8 cellular contexts compared by ENCODE assay signal in the genomic region with DNA sequence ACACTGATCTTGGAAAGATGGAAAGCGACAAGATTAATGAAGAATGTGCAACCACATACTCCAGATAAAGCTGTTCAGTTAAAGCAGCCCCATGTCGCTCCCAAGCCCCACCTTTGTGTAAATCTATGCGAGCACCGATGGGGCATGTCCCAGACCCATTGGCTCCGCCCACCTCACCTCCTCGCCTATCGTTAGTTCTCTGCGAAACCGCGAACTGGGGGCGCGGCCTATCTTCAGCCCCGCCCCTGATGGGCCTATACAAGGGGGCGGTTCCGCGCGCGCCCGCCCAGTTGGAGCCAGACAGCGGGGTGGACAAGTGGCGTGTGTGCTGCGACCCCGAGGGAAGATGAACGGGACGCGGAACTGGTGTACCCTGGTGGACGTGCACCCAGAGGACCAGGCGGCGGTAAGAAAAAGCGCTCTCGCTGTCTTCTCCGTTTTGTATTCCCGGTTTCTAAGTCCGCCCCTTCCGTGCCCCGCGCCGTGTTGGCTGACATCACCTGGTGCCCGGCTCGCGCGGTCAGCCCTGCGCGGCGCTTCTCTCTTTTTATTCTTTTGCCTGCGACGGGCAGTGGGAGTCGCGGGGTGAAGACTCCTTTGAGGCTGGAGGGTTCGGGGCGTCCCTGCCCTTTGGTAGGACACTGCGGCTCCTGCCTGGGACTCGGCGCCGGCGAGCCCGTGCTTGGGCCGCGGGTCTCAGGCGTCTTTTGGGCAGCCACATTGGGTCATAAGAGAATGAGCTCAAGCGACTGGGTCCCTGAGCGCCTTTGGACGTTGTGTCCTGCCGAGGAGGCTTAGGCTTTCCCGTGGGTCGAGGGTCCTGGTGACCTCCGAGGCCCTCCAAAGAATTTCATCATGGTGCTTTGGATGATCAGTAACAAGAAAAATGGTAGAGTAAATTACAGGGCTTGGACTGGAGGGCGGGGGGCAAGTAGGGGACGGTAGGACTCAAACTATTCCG. TPM values are rescaled to one million over a fixed set of nuclear protein-coding genes. Genes with fewer than 3 reads are reported as not detected.
DNase-seq lines count a peak whose midpoint lies in the region; ATAC-seq and TF ChIP-seq lines count a peak whose summit lies in the region.

A gene with protein sequence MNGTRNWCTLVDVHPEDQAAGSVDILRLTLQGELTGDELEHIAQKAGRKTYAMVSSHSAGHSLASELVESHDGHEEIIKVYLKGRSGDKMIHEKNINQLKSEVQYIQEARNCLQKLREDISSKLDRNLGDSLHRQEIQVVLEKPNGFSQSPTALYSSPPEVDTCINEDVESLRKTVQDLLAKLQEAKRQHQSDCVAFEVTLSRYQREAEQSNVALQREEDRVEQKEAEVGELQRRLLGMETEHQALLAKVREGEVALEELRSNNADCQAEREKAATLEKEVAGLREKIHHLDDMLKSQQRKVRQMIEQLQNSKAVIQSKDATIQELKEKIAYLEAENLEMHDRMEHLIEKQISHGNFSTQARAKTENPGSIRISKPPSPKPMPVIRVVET (plus strand): TSS at position 289 of the 961 bp plus-strand sequence. CDS start 58 bp downstream, at position 347.

- no peaks in the 10 kb centered on the region for H3K36me3 ChIP-seq in vagina

- peak within 1 kb of the TSS; percentile 57 for H3K27ac Mint-ChIP-seq in T-helper 1 cell treated with Interleukin-12 subunit alpha and Interleukin-12 subunit beta and Interleukin-4 antibody, amounts not matched to agents 30 μg/mL and 1 μg/mL, for 36 hours

- no peaks in the 10 kb centered on the region for H3K27me3 ChIP-seq in right cardiac atrium (ENCODE audit: control insufficient read depth, insufficient read depth)
- H3K27me3 ChIP-seq in vagina = no peaks in the 10 kb centered on the region

- DNase-seq in GM12865 (ENCODE audit: low read depth) = peak; percentile 91
- peak; percentile 87 for DNase-seq in NCI-H1417 treated with DMSO at 0.1 percent for 48 hours (lab: John Stamatoyannopoulos, UW)
- DNase-seq in amygdala (lab: John Stamatoyannopoulos, UW) = peak in 55 of 56 donors; percentile 19 to 93 (median 72)
- peak; percentile 94 to 98 (median 96) for DNase-seq in right cardiac atrium
- peak; percentile 85 for DNase-seq in putamen (ENCODE audit: low spot score)
- peak in 1 of 2 donors; percentile 94 for DNase-seq in vagina (ENCODE audit: extremely low spot score in 2 of 2)

- peak within 1 kb of the TSS; percentile 90 for H3K4me3 Mint-ChIP-seq in T-helper 1 cell treated with Interleukin-12 subunit alpha and Interleukin-12 subunit beta and Interleukin-4 antibody, amounts not matched to agents 30 μg/mL and 1 μg/mL, for 36 hours

- intact Hi-C loops in right cardiac atrium (cut with DNase I) = no loop called here
- intact Hi-C loops in vagina (cut with DNase I) = loop anchor here (10.0 kb wide), 1 partner anchor 896 kb away; no protein-coding TSS in a partner anchor

- peaks cover 6% of the 10 kb centered on the region for H3K27me3 Mint-ChIP-seq in T-helper 1 cell treated with Interleukin-12 subunit alpha and Interleukin-12 subunit beta and Interleukin-4 antibody, amounts not matched to agents 30 μg/mL and 1 μg/mL, for 36 hours (ENCODE audit: low read depth)

- H3K4me1 ChIP-seq in right cardiac atrium (ENCODE audit: control insufficient read depth, insufficient read depth, low read length) (peaks cover 6% of the 10 kb centered on the region), vagina (peaks cover 38% of the 10 kb centered on the region)

- TF ChIP-seq CTCF in GM12865 (IDR thresholded peaks at IDR 0.05; ENCODE audit: insufficient read depth, low read depth, low read length, missing control alignments) = no peak
- no peak for TF ChIP-seq CTCF in vagina (IDR thresholded peaks at IDR 0.05)

- H3K9me3 Mint-ChIP-seq in T-helper 1 cell treated with Interleukin-12 subunit alpha and Interleukin-12 subunit beta and Interleukin-4 antibody, amounts not matched to agents 30 μg/mL and 1 μg/mL, for 36 hours = no peaks in the 10 kb centered on the region

- peaks cover 19% of the 10 kb centered on the region for H3K4me1 Mint-ChIP-seq in T-helper 1 cell treated with Interleukin-12 subunit alpha and Interleukin-12 subunit beta and Interleukin-4 antibody, amounts not matched to agents 30 μg/mL and 1 μg/mL, for 36 hours (ENCODE audit: low read depth)

- H3K36me3 Mint-ChIP-seq in T-helper 1 cell treated with Interleukin-12 subunit alpha and Interleukin-12 subunit beta and Interleukin-4 antibody, amounts not matched to agents 30 μg/mL and 1 μg/mL, for 36 hours (ENCODE audit: low read depth) = no peaks in the 10 kb centered on the region

- WGBS in right cardiac atrium = 2% methylated on average over 70 of the region's 70 CpGs

- TF ChIP-seq POLR2A in vagina (IDR thresholded peaks at IDR 0.05) = peak; percentile 18 to 77

- peak within 1 kb of the TSS; percentile 16 for H3K27ac ChIP-seq in right cardiac atrium (ENCODE audit: low read length)
- H3K27ac ChIP-seq in vagina = peak within 1 kb of the TSS; percentile 70

- peak within 1 kb of the TSS; percentile 61 for H3K4me3 ChIP-seq in GM12865 (ENCODE audit: low read depth, low read length)
- peak within 1 kb of the TSS; percentile 67 for H3K4me3 ChIP-seq in right cardiac atrium (ENCODE audit: low read length)
- H3K4me3 ChIP-seq in vagina = peak within 1 kb of the TSS; percentile 61 to 68

- ATAC-seq in HG02759 (IDR thresholded peaks at IDR 0.05; ENCODE audit: unreplicated experiment) (peak; percentile 95), right cardiac atrium (peak; percentile 97 to 98)

- H3K9me3 ChIP-seq in right cardiac atrium (ENCODE audit: control insufficient read depth, low read length) (no peaks in the 10 kb centered on the region), vagina (no peaks in the 10 kb centered on the region)

RNA-seq across cellular contexts. Expression of the gene that starts here (rescaled TPM):
- total RNA-seq in right cardiac atrium = 1 to 10 TPM; 3.5 to 5.4 (median 4.5) TPM
- polyA plus RNA-seq in right cardiac atrium = 3.5 TPM
- total RNA-seq in vagina = 16.0 TPM
